30 cellular contexts compared by ENCODE assay signal in the genomic region with DNA sequence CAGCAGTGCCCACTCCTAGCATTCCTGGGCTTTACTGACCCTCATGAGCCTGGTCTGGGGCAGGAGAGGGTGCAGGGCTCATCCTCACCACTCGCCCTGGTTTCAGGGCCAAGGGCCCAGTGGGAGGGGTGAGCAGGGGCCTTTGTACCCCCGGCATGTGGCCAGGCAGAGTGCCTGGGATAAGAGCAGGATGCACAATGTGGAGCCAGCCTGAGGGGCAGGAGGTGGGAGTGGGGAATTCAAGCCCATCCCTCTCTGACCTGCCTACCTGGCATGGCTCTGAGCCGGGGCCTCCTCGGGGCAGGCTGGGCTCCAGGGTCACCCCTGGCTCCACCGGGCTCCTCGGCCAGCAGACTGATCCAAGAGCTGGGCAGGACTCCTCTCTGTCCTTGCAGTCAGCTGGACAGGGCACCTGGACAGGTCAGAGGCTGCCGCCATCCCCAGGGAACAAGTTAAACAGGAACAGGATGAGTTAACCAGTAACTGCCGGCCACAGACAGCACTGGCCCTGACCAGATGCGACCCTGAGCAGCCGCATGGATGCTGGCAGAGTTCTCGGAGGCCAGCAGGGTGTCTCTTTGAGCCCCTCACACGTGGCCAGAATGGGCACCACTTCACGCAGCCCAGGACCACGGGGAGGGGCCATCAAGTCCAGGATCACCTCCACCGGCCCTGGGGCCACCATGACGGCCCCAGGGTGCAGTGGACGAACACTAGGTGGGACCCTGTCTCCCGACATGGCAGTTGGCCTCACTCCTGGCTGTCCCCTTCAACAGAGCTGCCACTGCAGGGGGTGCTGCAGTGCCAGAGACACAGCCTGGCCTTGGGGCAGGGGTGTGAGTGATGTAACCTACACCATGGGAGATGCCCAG. TPM values are rescaled to one million over a fixed set of nuclear protein-coding genes. Genes with fewer than 3 reads are reported as not detected.
DNase-seq lines count a peak whose midpoint lies in the region; ATAC-seq, FAIRE-seq and TF ChIP-seq lines count a peak whose summit lies in the region.
"Had no signal": no experiment of that assay in that cellular context is flagged by ENCODE, and none has a peak within 500 bp of the region (broad histone marks: within the 10 kb centered on the region; RNA-seq: fewer than 3 reads in every experiment).

No MANE protein-coding gene starts in this region.

- ATAC-seq in right cardiac atrium (no peak), heart right ventricle (no peak), right lobe of liver (peak; percentile 53 to 81 (median 74))
- ATAC-seq: activated T-cell treated with anti-CD3 and anti-CD28 coated beads, Interleukin-2, amount 50 U/mL, for 72 hours; effector memory CD8-positive, alpha-beta T cell; stimulated activated naive B cell treated with anti-CD40 and anti-IgM and Interleukin-4, amounts not matched to agents 10 μg/mL and 1 μg/mL and 100 μg/mL, for 72 hours had no signal

- no peaks in the 10 kb centered on the region for H3K9me3 ChIP-seq in right cardiac atrium (ENCODE audit: control insufficient read depth, low read length)
- H3K9me3 ChIP-seq in heart right ventricle: no peaks in the 10 kb centered on the region
- no peaks in the 10 kb centered on the region for H3K9me3 ChIP-seq in astrocyte (ENCODE audit: insufficient read depth, low read depth, low read length)
- H3K9me3 ChIP-seq in right lobe of liver: no peaks in the 10 kb centered on the region
- no peaks in the 10 kb centered on the region for H3K9me3 ChIP-seq in SK-N-SH
- H3K9me3 ChIP-seq: esophagus muscularis mucosa had no signal

- peaks cover 11% of the 10 kb centered on the region for H3K27me3 Mint-ChIP-seq in astrocyte (ENCODE audit: low read depth, unreplicated experiment)
- H3K27me3 Mint-ChIP-seq: activated naive CD4-positive, alpha-beta T cell treated with anti-CD3 and anti-CD28 coated beads, Interleukin-2, amount 10 ng/mL, durations not matched to agents 7 days and 5 days; effector memory CD8-positive, alpha-beta T cell had no signal

- no peaks in the 10 kb centered on the region for H3K9me2 ChIP-seq in SK-N-SH

- POLR2A ChIA-PET in SK-N-SH (lab: Yijun Ruan, JAX): no interaction called here

- TF ChIP-seq RAD21 in SK-N-SH (IDR thresholded peaks at IDR 0.05; ENCODE audit: low read length): no peak; the same call in 1 of the 2 replicates

- no peaks in the 10 kb centered on the region for H3K36me3 Mint-ChIP-seq in astrocyte (ENCODE audit: low read depth, unreplicated experiment)

- TF ChIP-seq POLR2A in right lobe of liver (IDR thresholded peaks at IDR 0.05): peak; percentile 58

- H3K9ac ChIP-seq in astrocyte (ENCODE audit: low read length): no peak overlapping the region
- no peak overlapping the region for H3K9ac ChIP-seq in SK-N-SH

- no peaks in the 10 kb centered on the region for H3F3A ChIP-seq in SK-N-SH (replicated peaks; ENCODE audit: insufficient read depth)

- 71% methylated on average over 18 of the region's 18 CpGs for WGBS in right cardiac atrium
- 67 to 74% methylated on average over 18 of the region's 18 CpGs for WGBS in heart right ventricle, 2 donors
- WGBS in right lobe of liver (ENCODE audit: insufficient coverage, low coverage, low lambda C conversion rate, missing lambda C conversion rate): 40% methylated on average over 3 of the region's 18 CpGs
- WGBS in SK-N-SH (ENCODE audit: low lambda C conversion rate): no CpG with 5 or more reads among the region's 18 CpGs

- H3K4me2 ChIP-seq in astrocyte (ENCODE audit: low read length) (no peak overlapping the region), SK-N-SH (no peak overlapping the region)

- intact Hi-C loops in right cardiac atrium (cut with DNase I): no loop called here
- intact Hi-C loops in heart right ventricle (cut with DNase I): loop anchor here in 6 of 10 donors (5.0 to 10.0 kb wide), 6 partner anchors 37 to 203 kb away; a partner anchor contains a TSS
- intact Hi-C loops in right lobe of liver (cut with DNase I): loop anchor here (5.0 to 10.0 kb wide), 3 partner anchors 32 to 115 kb away; a partner anchor contains a TSS

- no peak for FAIRE-seq in astrocyte (lab: Jason Lieb, UNC)
- FAIRE-seq: frontal cortex, urothelium cell line had no signal

- H3K36me3 ChIP-seq in heart right ventricle: no peaks in the 10 kb centered on the region
- H3K36me3 ChIP-seq in astrocyte (ENCODE audit: insufficient read depth, low read length): no peaks in the 10 kb centered on the region
- no peaks in the 10 kb centered on the region for H3K36me3 ChIP-seq in right lobe of liver
- H3K36me3 ChIP-seq in SK-N-SH (replicated peaks in 1 of 2; ENCODE audit: control insufficient read depth in 1 of 2, insufficient read depth in 2 of 2, low read length in 1 of 2): no peaks in the 10 kb centered on the region
- H3K36me3 ChIP-seq: cardiac muscle cell, esophagus muscularis mucosa had no signal

- peak in 2 of 3 donors; percentile 45 to 57 for DNase-seq in right cardiac atrium
- DNase-seq in heart right ventricle: no peak
- DNase-seq in astrocyte (ENCODE audit: low read depth): no peak
- peak; percentile 73 to 96 (median 96) for DNase-seq in right lobe of liver
- no peak for DNase-seq in COLO668 (lab: John Stamatoyannopoulos, UW; ENCODE audit: unreplicated experiment)
- DNase-seq in activated effector memory CD4-positive, alpha-beta T cell treated with Interleukin-2 at 50 U/mL for 16 hours: no peak
- DNase-seq in SK-N-SH: no peak
- no peak for DNase-seq in foreskin melanocyte
- DNase-seq: activated CD4-positive, alpha-beta T cell treated with anti-CD3 and anti-CD28 coated beads for 4 hours; activated naive CD4-positive, alpha-beta T cell treated with anti-CD3 and anti-CD28 coated beads, Interleukin-2, amount 10 ng/mL, durations not matched to agents 7 days and 5 days; activated T-cell treated with anti-CD3 and anti-CD28 coated beads, Interleukin-2, amount 50 U/mL, for 72 hours; C1 segment of cervical spinal cord; DMS 273 treated with DMSO at 0.1 percent for 48 hours; effector memory CD8-positive, alpha-beta T cell; hypothalamus; Kasumi-1; mesendoderm; NCI-H1694 treated with DMSO at 0.1 percent for 48 hours; NCI-H2171 treated with DMSO at 0.1 percent for 48 hours; NCI-H524 treated with DMSO at 0.1 percent for 48 hours; occipital lobe; stimulated activated CD4-positive, alpha-beta T cell treated with anti-CD3 and anti-CD28 coated beads, Interleukin-4, amount 100 ng/mL, for 1 hour; stimulated activated naive B cell treated with anti-CD40 and anti-IgM and Interleukin-4, amounts not matched to agents 10 μg/mL and 1 μg/mL and 100 μg/mL, for 72 hours had no signal

- CTCF ChIA-PET in SK-N-SH (lab: Yijun Ruan, JAX): interaction anchor here (0.6 to 6.6 kb wide), 8 partner anchors 9 to 161 kb away, joined by 3 to 77 read pairs (median 3); a partner anchor contains a TSS

- no peaks in the 10 kb centered on the region for H4K20me1 ChIP-seq in astrocyte (ENCODE audit: insufficient read depth, low read length)
- H4K20me1 ChIP-seq in SK-N-SH (ENCODE audit: insufficient read depth): no peaks in the 10 kb centered on the region

- peak overlapping the region; percentile 50 for H3K4me3 Mint-ChIP-seq in astrocyte (ENCODE audit: unreplicated experiment)
- H3K4me3 Mint-ChIP-seq: activated naive CD4-positive, alpha-beta T cell treated with anti-CD3 and anti-CD28 coated beads, Interleukin-2, amount 10 ng/mL, durations not matched to agents 7 days and 5 days; activated T-cell treated with anti-CD3 and anti-CD28 coated beads, Interleukin-2, amount 50 U/mL, for 72 hours; stimulated activated naive B cell treated with anti-CD40 and anti-IgM and Interleukin-4, amounts not matched to agents 10 μg/mL and 1 μg/mL and 100 μg/mL, for 72 hours; T-helper 1 cell treated with Interleukin-12 subunit alpha and Interleukin-12 subunit beta and Interleukin-4 antibody, amounts not matched to agents 30 μg/mL and 1 μg/mL, for 36 hours had no signal

- TF ChIP-seq CTCF in heart right ventricle (IDR thresholded peaks at IDR 0.05): no peak
- no peak for TF ChIP-seq CTCF in astrocyte (IDR thresholded peaks at IDR 0.05; ENCODE audit: insufficient read depth, low read depth, low read length)
- no peak for TF ChIP-seq CTCF in right lobe of liver (IDR thresholded peaks at IDR 0.05)
- no peak for TF ChIP-seq CTCF in SK-N-SH (IDR thresholded peaks at IDR 0.05)

- H3K79me2 ChIP-seq in astrocyte (ENCODE audit: insufficient read depth, low read length) (no peaks in the 10 kb centered on the region), SK-N-SH (ENCODE audit: insufficient read depth) (no peaks in the 10 kb centered on the region)

- peaks cover 2% of the 10 kb centered on the region for H3K4me1 Mint-ChIP-seq in astrocyte (ENCODE audit: low read depth, unreplicated experiment)

- H3K27me3 ChIP-seq in right cardiac atrium (ENCODE audit: control insufficient read depth, insufficient read depth) (no peaks in the 10 kb centered on the region), heart right ventricle (peaks cover 0 to 5% (median 0%) of the 10 kb centered on the region in 7 donors), astrocyte (ENCODE audit: insufficient read depth, low read length) (no peaks in the 10 kb centered on the region), right lobe of liver (no peaks in the 10 kb centered on the region), SK-N-SH (ENCODE audit: insufficient read depth) (0 out of 2 replicates have a peak, but pooled peaks cover 5% of the 10 kb centered on the region)

- TF ChIP-seq EP300 in SK-N-SH (IDR thresholded peaks at IDR 0.05; ENCODE audit: borderline replicate concordance in 1 of 2, low read depth in 1 of 2, low read length in 1 of 2): no peak

- no peaks in the 10 kb centered on the region for H3K9me3 Mint-ChIP-seq in astrocyte (ENCODE audit: unreplicated experiment)
- H3K9me3 Mint-ChIP-seq: activated naive CD4-positive, alpha-beta T cell treated with anti-CD3 and anti-CD28 coated beads, Interleukin-2, amount 10 ng/mL, durations not matched to agents 7 days and 5 days; activated T-cell treated with anti-CD3 and anti-CD28 coated beads, Interleukin-2, amount 50 U/mL, for 72 hours; effector memory CD8-positive, alpha-beta T cell; stimulated activated naive B cell treated with anti-CD40 and anti-IgM and Interleukin-4, amounts not matched to agents 10 μg/mL and 1 μg/mL and 100 μg/mL, for 72 hours; T-helper 1 cell treated with Interleukin-12 subunit alpha and Interleukin-12 subunit beta and Interleukin-4 antibody, amounts not matched to agents 30 μg/mL and 1 μg/mL, for 36 hours had no signal

- H3K4me1 ChIP-seq in right cardiac atrium (ENCODE audit: control insufficient read depth, insufficient read depth, low read length) (no peaks in the 10 kb centered on the region), heart right ventricle (peaks cover 6 to 32% (median 18%) of the 10 kb centered on the region in 9 donors), astrocyte (ENCODE audit: insufficient read depth, low read length) (peaks cover 4% of the 10 kb centered on the region), right lobe of liver (peaks cover 0 to 41% (median 18%) of the 10 kb centered on the region in 4 donors), SK-N-SH (ENCODE audit: control insufficient read depth in 1 of 2, insufficient read depth in 2 of 2, low read depth in 1 of 2, low read length in 1 of 2) (peaks cover 0 to 19% of the 10 kb centered on the region in 2 experiments; a peak in 1 of 4 replicates)

- H2AFZ ChIP-seq in astrocyte (ENCODE audit: low read depth, low read length): no peak overlapping the region
- no peak overlapping the region for H2AFZ ChIP-seq in SK-N-SH (ENCODE audit: low read depth)

- H3K27ac Mint-ChIP-seq in astrocyte (ENCODE audit: unreplicated experiment): no peak overlapping the region
- H3K27ac Mint-ChIP-seq: activated naive CD4-positive, alpha-beta T cell treated with anti-CD3 and anti-CD28 coated beads, Interleukin-2, amount 10 ng/mL, durations not matched to agents 7 days and 5 days; activated T-cell treated with anti-CD3 and anti-CD28 coated beads, Interleukin-2, amount 50 U/mL, for 72 hours; stimulated activated naive B cell treated with anti-CD40 and anti-IgM and Interleukin-4, amounts not matched to agents 10 μg/mL and 1 μg/mL and 100 μg/mL, for 72 hours; T-helper 1 cell treated with Interleukin-12 subunit alpha and Interleukin-12 subunit beta and Interleukin-4 antibody, amounts not matched to agents 30 μg/mL and 1 μg/mL, for 36 hours had no signal

- H3K27ac ChIP-seq in right cardiac atrium (ENCODE audit: low read length) (no peak overlapping the region), heart right ventricle (no peak overlapping the region), astrocyte (ENCODE audit: low read depth, low read length) (no peak overlapping the region), right lobe of liver (peak overlapping the region in 2 of 3 donors; percentile 67), SK-N-SH (ENCODE audit: low read depth in 2 of 2, low read length in 1 of 2) (no peak overlapping the region)
- H3K27ac ChIP-seq: cardiac muscle cell, coronary artery, esophagus muscularis mucosa had no signal

- H3K4me3 ChIP-seq in right cardiac atrium (ENCODE audit: low read length) (no peak overlapping the region), heart right ventricle (no peak overlapping the region), astrocyte (ENCODE audit: insufficient read depth, low read depth, low read length) (no peak overlapping the region), right lobe of liver (peak overlapping the region in 1 of 3 donors; percentile 29), SK-N-SH (ENCODE audit: low read depth in 2 of 2, low read length in 1 of 2) (no peak overlapping the region)
- H3K4me3 ChIP-seq: cardiac muscle cell, coronary artery, esophagus muscularis mucosa had no signal

RNA-seq across cellular contexts. Expression of a gene that starts 5.0 kb away (rescaled TPM):
- 10 to 100 TPM; 28.6 to 42.4 (median 35.1) TPM for total RNA-seq in right cardiac atrium
- 61.8 TPM for polyA plus RNA-seq in right cardiac atrium
- 10 to 100 TPM; 20.4 to 52.4 (median 30.0) TPM for total RNA-seq in heart right ventricle
- polyA plus RNA-seq in heart right ventricle: 100 to 1,000 TPM in 1 of 2 donors, 10 to 100 TPM in 1; 56.0 to 187 TPM
- 6.2 and 7.2 TPM in 2 replicates for total RNA-seq in astrocyte
- 100 to 1,000 TPM in 2 of 6 experiments, 10 to 100 TPM in 4; 48.2 to 133 (median 66.3) TPM for total RNA-seq in right lobe of liver
- polyA plus RNA-seq in SK-N-SH (2012; rRNA removed): 22.4 and 32.5 TPM in 2 replicates
- 12.3 and 16.4 TPM in 2 replicates for polyA plus RNA-seq in SK-N-SH (2012; cell fraction: cytosol; rRNA removed)
- polyA plus RNA-seq in SK-N-SH (2012; cell fraction: nucleus; rRNA removed): 45.1 and 92.0 TPM in 2 replicates

RNA-seq across cellular contexts. Expression of a gene that starts 15.8 kb away (rescaled TPM):
- total RNA-seq in right cardiac atrium (under 1 TPM; 0.26 to 0.88 (median 0.63) TPM), heart right ventricle (1 to 10 TPM in 4 of 10 donors, under 1 TPM in 6; 0.19 to 3.0 (median 0.74) TPM), astrocyte (1.1 and 2.1 TPM in 2 replicates), right lobe of liver (1 to 10 TPM in 1 of 6 experiments, under 1 TPM in 2, not detected in 3; 0.43 to 1.5 (median 0.47) TPM)
- polyA plus RNA-seq in right cardiac atrium (0.36 TPM), heart right ventricle (under 1 TPM; 0.13 to 0.80 TPM), SK-N-SH (2012; rRNA removed) (1.4 and 2.4 TPM in 2 replicates)
- 0.59 and 0.98 TPM in 2 replicates for polyA plus RNA-seq in SK-N-SH (2012; cell fraction: cytosol; rRNA removed)
- 4.2 and 5.2 TPM in 2 replicates for polyA plus RNA-seq in SK-N-SH (2012; cell fraction: nucleus; rRNA removed)
- total RNA-seq: frontal cortex had no signal

RNA-seq across cellular contexts. Expression of a gene that starts 32.0 kb away (rescaled TPM):
- total RNA-seq in right cardiac atrium: under 1 TPM; 0.14 to 0.46 (median 0.20) TPM
- polyA plus RNA-seq in right cardiac atrium: 0.20 TPM
- 1 to 10 TPM in 1 of 10 donors, under 1 TPM in 5, not detected in 4; 0.05 to 2.3 (median 0.19) TPM for total RNA-seq in heart right ventricle
- polyA plus RNA-seq in heart right ventricle: under 1 TPM; 0.13 to 0.37 TPM
- 0.82 and 1.9 TPM in 2 replicates for total RNA-seq in astrocyte
- total RNA-seq in right lobe of liver: 1 to 10 TPM in 1 of 6 experiments, under 1 TPM in 4, not detected in 1; 0.09 to 1.0 (median 0.28) TPM
- polyA plus RNA-seq in SK-N-SH (2012; rRNA removed): 0.06 and 0.12 TPM in 2 replicates
- 0.03 TPM in 2 replicates for polyA plus RNA-seq in SK-N-SH (2012; cell fraction: cytosol; rRNA removed)
- polyA plus RNA-seq in SK-N-SH (2012; cell fraction: nucleus; rRNA removed): 1.0 TPM in 2 replicates
- total RNA-seq: frontal cortex, occipital lobe, temporal lobe had no signal

RNA-seq across cellular contexts. Expression of a gene that starts 40.2 kb away (rescaled TPM):
- total RNA-seq in right cardiac atrium (10 to 100 TPM; 30.2 to 33.3 (median 30.9) TPM), heart right ventricle (10 to 100 TPM; 16.7 to 37.9 (median 24.8) TPM), astrocyte (40.3 and 47.3 TPM in 2 replicates), right lobe of liver (10 to 100 TPM in 4 of 6 experiments, 1 to 10 TPM in 2; 8.4 to 21.9 (median 11.4) TPM)
- polyA plus RNA-seq in right cardiac atrium (30.7 TPM), heart right ventricle (10 to 100 TPM; 31.4 to 55.5 TPM), SK-N-SH (2012; rRNA removed) (25.6 and 28.6 TPM in 2 replicates)
- 10.9 and 14.9 TPM in 2 replicates for polyA plus RNA-seq in SK-N-SH (2012; cell fraction: cytosol; rRNA removed)
- 130 and 148 TPM in 2 replicates for polyA plus RNA-seq in SK-N-SH (2012; cell fraction: nucleus; rRNA removed)

RNA-seq across cellular contexts. Expression of a gene that starts 40.5 kb away (rescaled TPM):
- 1 to 10 TPM; 1.0 to 1.6 (median 1.3) TPM for total RNA-seq in right cardiac atrium
- 2.5 TPM for polyA plus RNA-seq in right cardiac atrium
- 1 to 10 TPM in 1 of 10 donors, under 1 TPM in 6, not detected in 3; 0.09 to 1.6 (median 0.25) TPM for total RNA-seq in heart right ventricle
- polyA plus RNA-seq in heart right ventricle: 1 to 10 TPM in 1 of 2 donors, under 1 TPM in 1; 0.75 to 1.7 TPM
- 64.6 and 68.5 TPM in 2 replicates for total RNA-seq in astrocyte
- under 1 TPM in 2 of 6 experiments, not detected in 4; 0.05 to 0.07 TPM for total RNA-seq in right lobe of liver
- 58.6 and 66.7 TPM in 2 replicates for polyA plus RNA-seq in SK-N-SH (2012; rRNA removed)
- 18.8 and 31.2 TPM in 2 replicates for polyA plus RNA-seq in SK-N-SH (2012; cell fraction: cytosol; rRNA removed)
- polyA plus RNA-seq in SK-N-SH (2012; cell fraction: nucleus; rRNA removed): 380 and 563 TPM in 2 replicates

Comparison
In these comparisons a context has a peak if more than half of its experiments do, and no peak if none do; other contexts are left out.
1. DNase-seq: peak in right cardiac atrium (2 of 3) and right lobe of liver (3 of 3); none in heart right ventricle (0 of 2), astrocyte (single experiment), COLO668 (single experiment), activated effector memory CD4-positive, alpha-beta T cell treated with Interleukin-2 at 50 U/mL for 16 hours (single experiment), SK-N-SH (single experiment) and foreskin melanocyte (single experiment).
2. intact Hi-C loops: an anchor here in heart right ventricle (5.0 to 10.0 kb wide) and right lobe of liver (5.0 to 10.0 kb wide); none called in right cardiac atrium.
3. ATAC-seq: peak in right lobe of liver (4 of 4); none in right cardiac atrium (0 of 2) and heart right ventricle (0 of 8).
4. H3K27ac ChIP-seq: peak in right lobe of liver (2 of 3); none in right cardiac atrium (single experiment), heart right ventricle (0 of 10), astrocyte (single experiment) and SK-N-SH (0 of 2).